12 cellular contexts compared by ENCODE assay signal in the genomic region with DNA sequence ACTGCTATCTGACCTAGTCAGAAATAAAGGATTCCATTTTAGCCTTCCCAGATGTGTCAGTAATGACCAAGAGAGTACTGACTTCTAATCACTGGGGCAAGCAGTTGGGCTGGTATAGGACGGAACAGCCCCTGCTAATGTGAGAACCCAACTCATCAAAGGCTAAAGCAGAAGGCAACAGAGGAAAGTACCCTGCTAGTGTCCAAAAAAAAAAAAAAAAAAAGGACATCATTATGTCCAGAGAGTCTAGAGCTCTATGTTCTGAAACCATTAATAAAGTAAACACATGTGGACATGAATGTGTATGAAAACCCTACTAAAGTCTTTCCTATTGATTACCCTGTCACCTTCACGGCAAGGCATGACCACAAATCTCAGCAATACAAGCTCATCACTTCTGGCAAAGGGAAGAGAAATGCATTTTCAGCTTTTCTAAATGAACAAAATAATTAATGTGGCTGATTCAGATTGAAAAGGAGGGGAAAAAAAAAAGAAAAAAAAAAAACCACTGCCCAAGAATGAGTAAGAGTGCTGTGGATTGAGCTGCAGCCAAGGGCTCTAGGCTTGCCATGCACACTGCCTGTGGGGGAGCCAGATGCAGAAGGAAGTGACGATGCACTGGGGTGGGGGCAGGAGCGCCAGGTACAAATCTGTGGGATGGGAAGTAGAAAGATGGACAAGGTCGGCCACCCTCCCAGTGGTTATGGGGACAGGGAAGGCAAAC.
DNase-seq lines count a peak whose midpoint lies in the region; ATAC-seq and TF ChIP-seq lines count a peak whose summit lies in the region.
"Had no signal": no experiment of that assay in that cellular context is flagged by ENCODE, and none has a peak within 500 bp of the region (broad histone marks: within the 10 kb centered on the region; RNA-seq: fewer than 3 reads in every experiment).

No MANE protein-coding gene starts in this region.

- H3K27ac ChIP-seq in Karpas-422 (ENCODE audit: low read length) (peak overlapping the region; percentile 91), transverse colon (no peak overlapping the region)
- H3K27ac ChIP-seq: tibial artery had no signal

- 70 to 83% methylated on average over 4 to 5 of the region's 5 CpGs for WGBS in transverse colon (ENCODE audit: low coverage in 1 of 2), 2 donors

- no peaks in the 10 kb centered on the region for H3K9me3 ChIP-seq in Karpas-422 (ENCODE audit: low read length)
- H3K9me3 ChIP-seq in transverse colon, result no peaks in the 10 kb centered on the region
- H3K9me3 ChIP-seq: tibial artery had no signal

- TF ChIP-seq POLR2A in transverse colon (IDR thresholded peaks at IDR 0.05), result no peak

- TF ChIP-seq CTCF in activated CD8-positive, alpha-beta T cell treated with anti-CD3 and anti-CD28 coated beads for 36 hours (IDR thresholded peaks at IDR 0.05), result no peak
- TF ChIP-seq CTCF in astrocyte of the cerebellum (IDR thresholded peaks at IDR 0.05; ENCODE audit: low read depth, low read length, missing control alignments), result no peak
- no peak for TF ChIP-seq CTCF in neural crest cell (conservative IDR thresholded peaks at IDR 0.05)
- TF ChIP-seq CTCF in transverse colon (IDR thresholded peaks at IDR 0.05), result no peak

- TF ChIP-seq EP300 in transverse colon (IDR thresholded peaks at IDR 0.05; ENCODE audit: low read depth), result no peak

- in situ Hi-C loops in astrocyte of the cerebellum (cut with HindIII; ENCODE audit: low sequenced_read_pairs), result no loop called here
- in situ Hi-C loops in transverse colon (cut with MboI; ENCODE audit: low pct_ligation_motif_present in 1 of 4, low pct_unique_long_range_greater_than_20kb in 1 of 4, low sequenced_read_pairs in 3 of 4), result no loop called here

- H3K36me3 Mint-ChIP-seq in activated CD8-positive, alpha-beta T cell treated with anti-CD3 and anti-CD28 coated beads for 36 hours (ENCODE audit: low read depth), result peaks cover 59% of the 10 kb centered on the region
- peaks cover 71% of the 10 kb centered on the region for H3K36me3 Mint-ChIP-seq in activated CD8-positive, alpha-beta T cell treated with anti-CD3 and anti-CD28 coated beads, Interleukin-2, amount 10 ng/mL, durations not matched to agents 7 days and 5 days (ENCODE audit: low read depth)
- peaks cover 12% of the 10 kb centered on the region for H3K36me3 Mint-ChIP-seq in neural crest cell (ENCODE audit: low read depth)

- no peaks in the 10 kb centered on the region for H3K27me3 Mint-ChIP-seq in activated CD8-positive, alpha-beta T cell treated with anti-CD3 and anti-CD28 coated beads for 36 hours
- H3K27me3 Mint-ChIP-seq in activated CD8-positive, alpha-beta T cell treated with anti-CD3 and anti-CD28 coated beads, Interleukin-2, amount 10 ng/mL, durations not matched to agents 7 days and 5 days (ENCODE audit: low read depth), result no peaks in the 10 kb centered on the region
- no peaks in the 10 kb centered on the region for H3K27me3 Mint-ChIP-seq in neural crest cell (ENCODE audit: low read depth)

- peak overlapping the region; percentile 32 for H3K9ac ChIP-seq in Karpas-422 (ENCODE audit: low read length)

- DNase-seq in activated CD8-positive, alpha-beta T cell treated with anti-CD3 and anti-CD28 coated beads for 36 hours, result no peak
- DNase-seq in activated CD8-positive, alpha-beta T cell treated with anti-CD3 and anti-CD28 coated beads, Interleukin-2, amount 10 ng/mL, durations not matched to agents 7 days and 5 days, result no peak
- DNase-seq in Karpas-422 (peak; percentile 76), astrocyte of the cerebellum (ENCODE audit: low read depth) (peak; percentile 50), neural crest cell (ENCODE audit: low read depth, low spot score) (no peak), transverse colon (no peak), SHP77 treated with DMSO at 0.1 percent for 48 hours (lab: John Stamatoyannopoulos, UW) (no peak)
- DNase-seq: ACHN, left colon, NCI-H187, tibial artery had no signal

- no peaks in the 10 kb centered on the region for H3K9me2 ChIP-seq in Karpas-422 (replicated peaks; ENCODE audit: insufficient read depth, low read length)

- H3K9me3 Mint-ChIP-seq in activated CD8-positive, alpha-beta T cell treated with anti-CD3 and anti-CD28 coated beads for 36 hours, result no peaks in the 10 kb centered on the region
- H3K9me3 Mint-ChIP-seq in activated CD8-positive, alpha-beta T cell treated with anti-CD3 and anti-CD28 coated beads, Interleukin-2, amount 10 ng/mL, durations not matched to agents 7 days and 5 days (ENCODE audit: insufficient read depth), result no peaks in the 10 kb centered on the region
- H3K9me3 Mint-ChIP-seq in neural crest cell, result no peaks in the 10 kb centered on the region

- H3K36me3 ChIP-seq in Karpas-422 (ENCODE audit: insufficient read depth, low read length) (no peaks in the 10 kb centered on the region), transverse colon (peaks cover 0 to 88% (median 38%) of the 10 kb centered on the region in 4 donors)

- H2AFZ ChIP-seq in Karpas-422 (ENCODE audit: low read length), result 0 out of 2 replicates have a peak overlapping the region, but pooled peaks have one; percentile 23

- no peak for ATAC-seq in activated CD8-positive, alpha-beta T cell treated with anti-CD3 and anti-CD28 coated beads for 36 hours
- no peak for ATAC-seq in activated CD8-positive, alpha-beta T cell treated with anti-CD3 and anti-CD28 coated beads, Interleukin-2, amount 10 ng/mL, durations not matched to agents 7 days and 5 days
- ATAC-seq in HG03439 (IDR thresholded peaks at IDR 0.05; ENCODE audit: unreplicated experiment), result no peak
- ATAC-seq: left colon had no signal

- peak overlapping the region; percentile 63 for H3K4me2 ChIP-seq in Karpas-422 (ENCODE audit: low read depth, low read length, poor library complexity, severe bottlenecking)

- H3K27ac Mint-ChIP-seq in activated CD8-positive, alpha-beta T cell treated with anti-CD3 and anti-CD28 coated beads for 36 hours, result peak overlapping the region; percentile 43
- H3K27ac Mint-ChIP-seq in activated CD8-positive, alpha-beta T cell treated with anti-CD3 and anti-CD28 coated beads, Interleukin-2, amount 10 ng/mL, durations not matched to agents 7 days and 5 days, result no peak overlapping the region
- peak overlapping the region; percentile 48 for H3K27ac Mint-ChIP-seq in neural crest cell (ENCODE audit: unreplicated experiment)

- CTCF ChIA-PET in activated CD8-positive, alpha-beta T cell treated with anti-CD3 and anti-CD28 coated beads for 36 hours (lab: Charles Lee), result interaction anchor here (0.6 to 1.5 kb wide), 2 partner anchors 11 to 15 kb away, joined by 3 to 4 read pairs; no protein-coding TSS in a partner anchor
- CTCF ChIA-PET in activated CD8-positive, alpha-beta T cell treated with anti-CD3 and anti-CD28 coated beads, Interleukin-2, amount 10 ng/mL, durations not matched to agents 7 days and 5 days (lab: Charles Lee), result interaction anchor here (0.7 to 1.5 kb wide), 3 partner anchors 10 to 714 kb away, joined by 3 to 4 read pairs (median 3); no protein-coding TSS in a partner anchor

- H3K27me3 ChIP-seq in Karpas-422 (ENCODE audit: low read length) (no peaks in the 10 kb centered on the region), transverse colon (no peaks in the 10 kb centered on the region)
- H3K27me3 ChIP-seq: tibial artery had no signal

- H3K4me1 Mint-ChIP-seq in activated CD8-positive, alpha-beta T cell treated with anti-CD3 and anti-CD28 coated beads for 36 hours (ENCODE audit: low read depth), result peaks cover 12% of the 10 kb centered on the region
- H3K4me1 Mint-ChIP-seq in activated CD8-positive, alpha-beta T cell treated with anti-CD3 and anti-CD28 coated beads, Interleukin-2, amount 10 ng/mL, durations not matched to agents 7 days and 5 days (ENCODE audit: low read depth), result no peaks in the 10 kb centered on the region
- no peaks in the 10 kb centered on the region for H3K4me1 Mint-ChIP-seq in neural crest cell

- POLR2A ChIA-PET in activated CD8-positive, alpha-beta T cell treated with anti-CD3 and anti-CD28 coated beads for 36 hours (lab: Charles Lee), result interaction anchor here (1.0 kb wide), 1 partner anchor 10 kb away, joined by 3 read pairs; no protein-coding TSS in a partner anchor
- POLR2A ChIA-PET in activated CD8-positive, alpha-beta T cell treated with anti-CD3 and anti-CD28 coated beads, Interleukin-2, amount 10 ng/mL, durations not matched to agents 7 days and 5 days (lab: Charles Lee), result no interaction called here

- no peaks in the 10 kb centered on the region for H4K20me1 ChIP-seq in Karpas-422 (ENCODE audit: insufficient read depth, low read depth, low read length)

- intact Hi-C loops in activated CD8-positive, alpha-beta T cell treated with anti-CD3 and anti-CD28 coated beads for 36 hours (cut with micrococcal nuclease), result no loop called here
- intact Hi-C loops in transverse colon (cut with DNase I; ENCODE audit: low total_unique reads), result no loop called here

- H3K4me1 ChIP-seq in Karpas-422 (ENCODE audit: low read length) (peaks cover 57% of the 10 kb centered on the region), transverse colon (no peaks in the 10 kb centered on the region)
- H3K4me1 ChIP-seq: tibial artery had no signal

- H3K4me3 Mint-ChIP-seq in activated CD8-positive, alpha-beta T cell treated with anti-CD3 and anti-CD28 coated beads for 36 hours, result no peak overlapping the region
- H3K4me3 Mint-ChIP-seq in activated CD8-positive, alpha-beta T cell treated with anti-CD3 and anti-CD28 coated beads, Interleukin-2, amount 10 ng/mL, durations not matched to agents 7 days and 5 days, result no peak overlapping the region
- no peak overlapping the region for H3K4me3 Mint-ChIP-seq in neural crest cell

- H3K79me2 ChIP-seq in Karpas-422 (ENCODE audit: low read length), result no peaks in the 10 kb centered on the region

- H3K4me3 ChIP-seq in Karpas-422 (ENCODE audit: low read length) (peak overlapping the region; percentile 36), astrocyte of the cerebellum (ENCODE audit: low read depth, low read length) (no peak overlapping the region), transverse colon (no peak overlapping the region)
- H3K4me3 ChIP-seq: tibial artery had no signal

Comparison
In these comparisons a context has a peak if more than half of its experiments do, and no peak if none do; other contexts are left out.
1. DNase-seq: peak in Karpas-422 (single experiment) and astrocyte of the cerebellum (single experiment); none in activated CD8-positive, alpha-beta T cell treated with anti-CD3 and anti-CD28 coated beads for 36 hours (single experiment), activated CD8-positive, alpha-beta T cell treated with anti-CD3 and anti-CD28 coated beads, Interleukin-2, amount 10 ng/mL, durations not matched to agents 7 days and 5 days (single experiment), neural crest cell (single experiment), transverse colon (single experiment) and SHP77 treated with DMSO at 0.1 percent for 48 hours (single experiment).